ENCODE assay signal across 23 cellular contexts in genomic region chr1:7655354-7655753, GRCh38.
"Had no signal": no experiment of that assay in that cellular context is flagged by ENCODE, and none has a peak within 500 bp of the region (broad histone marks: within the 10 kb centered on the region; RNA-seq: fewer than 3 reads in every experiment).

No MANE protein-coding gene starts in this region.

- H3K9me3 Mint-ChIP-seq: memory B cell; natural killer cell treated with Interleukin-12 subunit alpha and Interleukin-12 subunit beta and Interleukin-15 and Interleukin-18, amount 100 ng/mL, for 72 hours; stimulated activated effector memory CD8-positive, alpha-beta T cell treated with anti-CD3 and anti-CD28 coated beads, Interleukin-12 subunit alpha, Interleukin-12 subunit beta, amount 100 ng/mL, for 72 hours had no signal

- H3K36me3 Mint-ChIP-seq: memory B cell; natural killer cell treated with Interleukin-12 subunit alpha and Interleukin-12 subunit beta and Interleukin-15 and Interleukin-18, amount 100 ng/mL, for 72 hours; stimulated activated effector memory CD8-positive, alpha-beta T cell treated with anti-CD3 and anti-CD28 coated beads, Interleukin-12 subunit alpha, Interleukin-12 subunit beta, amount 100 ng/mL, for 72 hours had no signal

- FAIRE-seq: colon, kidney had no signal

- H3K4me1 ChIP-seq: esophagus squamous epithelium, prostate gland, sigmoid colon had no signal

- H3K27ac ChIP-seq: dorsolateral prefrontal cortex, epithelial cell of prostate, esophagus squamous epithelium, prostate gland, right atrium auricular region, sigmoid colon, stomach, thyroid gland had no signal

- ATAC-seq: left lobe of liver; natural killer cell treated with Interleukin-12 subunit alpha and Interleukin-12 subunit beta and Interleukin-15 and Interleukin-18, amount 100 ng/mL, for 72 hours; stimulated activated effector memory CD8-positive, alpha-beta T cell treated with anti-CD3 and anti-CD28 coated beads, Interleukin-12 subunit alpha, Interleukin-12 subunit beta, amount 100 ng/mL, for 72 hours had no signal

- H3K9me3 ChIP-seq: esophagus squamous epithelium, prostate gland, right atrium auricular region, sigmoid colon, stomach, thyroid gland had no signal

- H3K4me3 Mint-ChIP-seq: memory B cell; natural killer cell treated with Interleukin-12 subunit alpha and Interleukin-12 subunit beta and Interleukin-15 and Interleukin-18, amount 100 ng/mL, for 72 hours; stimulated activated effector memory CD8-positive, alpha-beta T cell treated with anti-CD3 and anti-CD28 coated beads, Interleukin-12 subunit alpha, Interleukin-12 subunit beta, amount 100 ng/mL, for 72 hours had no signal

- H3K27ac Mint-ChIP-seq: memory B cell; natural killer cell treated with Interleukin-12 subunit alpha and Interleukin-12 subunit beta and Interleukin-15 and Interleukin-18, amount 100 ng/mL, for 72 hours; stimulated activated effector memory CD8-positive, alpha-beta T cell treated with anti-CD3 and anti-CD28 coated beads, Interleukin-12 subunit alpha, Interleukin-12 subunit beta, amount 100 ng/mL, for 72 hours had no signal

- H3K4me3 ChIP-seq: dorsolateral prefrontal cortex, esophagus squamous epithelium, lung, prostate gland, right atrium auricular region, sigmoid colon, stomach, thyroid gland had no signal

- DNase-seq: dorsolateral prefrontal cortex; effector CD4-positive, alpha-beta T cell; esophagus squamous epithelium; foreskin melanocyte; head of caudate nucleus; kidney; nucleus accumbens; sigmoid colon; stimulated activated CD4-positive, alpha-beta T cell treated with anti-CD3 and anti-CD28 coated beads, Interleukin-2, amount 100 ng/mL, for 24 hours; stimulated activated CD4-positive, alpha-beta T cell treated with anti-CD3 and anti-CD28 coated beads, Interleukin-4, amount 100 ng/mL, for 24 hours; stimulated activated naive CD4-positive, alpha-beta T cell treated with Interleukin-2 at 50 U/mL for 16 hours; stomach; thyroid gland; trophoblast cell had no signal

- H3K27me3 ChIP-seq: dorsolateral prefrontal cortex, right atrium auricular region, sigmoid colon, stomach, thyroid gland had no signal

- H3K36me3 ChIP-seq: esophagus squamous epithelium, prostate gland, right atrium auricular region, sigmoid colon, stomach, thyroid gland had no signal

- H3K27me3 Mint-ChIP-seq: natural killer cell treated with Interleukin-12 subunit alpha and Interleukin-12 subunit beta and Interleukin-15 and Interleukin-18, amount 100 ng/mL, for 72 hours had no signal

- H3K4me1 Mint-ChIP-seq: memory B cell; stimulated activated effector memory CD8-positive, alpha-beta T cell treated with anti-CD3 and anti-CD28 coated beads, Interleukin-12 subunit alpha, Interleukin-12 subunit beta, amount 100 ng/mL, for 72 hours had no signal
